In genomic region chr13:93248627-93249047, GRCh38 we compare ENCODE assay signal across 1 cellular context.
TF ChIP-seq lines count a peak whose summit lies in the region.

No MANE protein-coding gene starts in this region.

TF ChIP-seq in HepG2, 621 proteins besides CTCF, POLR2A, EP300 and RAD21 (continued from another document and continues in another):
- TF ChIP-seq LRRFIP1 (CRISPR knock-in tag; conservative IDR thresholded peaks at IDR 0.05) (0 out of 2 replicates have a peak, but pooled peaks have one; percentile 39), ZNF564 (CRISPR knock-in tag; IDR thresholded peaks at IDR 0.05) (peak; percentile 77), BCL6 (CRISPR knock-in tag; IDR thresholded peaks at IDR 0.05) (peak; percentile 82), ZNF558 (CRISPR knock-in tag; IDR thresholded peaks at IDR 0.05; ENCODE audit: borderline replicate concordance) (peak; percentile 46; the same call in 1 of the 2 replicates), PHF8 (CRISPR knock-in tag; IDR thresholded peaks at IDR 0.05) (peak; percentile 45), NAIF1 (CRISPR knock-in tag; IDR thresholded peaks at IDR 0.05; ENCODE audit: borderline replicate concordance) (no peak), GATAD2A (CRISPR knock-in tag; IDR thresholded peaks at IDR 0.05) (peak; percentile 94), ZNF451 (CRISPR knock-in tag; IDR thresholded peaks at IDR 0.05) (0 out of 2 replicates have a peak, but pooled peaks have one; percentile 13), TRIM22 (IDR thresholded peaks at IDR 0.05) (no peak), NR1H2 (CRISPR knock-in tag; IDR thresholded peaks at IDR 0.05; ENCODE audit: borderline replicate concordance, low read depth) (no peak), YY1 (IDR thresholded peaks at IDR 0.05; ENCODE audit: insufficient read depth, insufficient replicate concordance, low read depth, low read length) (peak; percentile 75), SAFB2 (CRISPR knock-in tag; IDR thresholded peaks at IDR 0.05; ENCODE audit: borderline replicate concordance, low read depth) (peak; percentile 52; the same call in 1 of the 2 replicates), HHEX (CRISPR knock-in tag; IDR thresholded peaks at IDR 0.05) (0 out of 2 replicates have a peak, but pooled peaks have one; percentile 37), ZNF143 (CRISPR knock-in tag; IDR thresholded peaks at IDR 0.05) (peak; percentile 64), ZNF878 (CRISPR knock-in tag; IDR thresholded peaks at IDR 0.05) (peak; percentile 77; the same call in 1 of the 2 replicates), KIAA2018 (CRISPR knock-in tag; IDR thresholded peaks at IDR 0.05; ENCODE audit: borderline replicate concordance) (0 out of 2 replicates have a peak, but pooled peaks have one; percentile 43), PPARG (CRISPR knock-in tag; conservative IDR thresholded peaks at IDR 0.05) (peak; percentile 76), HDAC2 (CRISPR knock-in tag; IDR thresholded peaks at IDR 0.05) (peak; percentile 75), FOSL2 (CRISPR knock-in tag; IDR thresholded peaks at IDR 0.05) (peak; percentile 76), CSRNP1 (CRISPR knock-in tag; IDR thresholded peaks at IDR 0.05) (peak; percentile 59; the same call in 1 of the 2 replicates), YEATS4 (CRISPR knock-in tag; IDR thresholded peaks at IDR 0.05; ENCODE audit: borderline replicate concordance) (peak; percentile 60; the same call in 1 of the 2 replicates), SSRP1 (CRISPR knock-in tag; IDR thresholded peaks at IDR 0.05) (peak; percentile 26; the same call in 1 of the 2 replicates), BRD4 (CRISPR knock-in tag; IDR thresholded peaks at IDR 0.05) (peak; percentile 72; the same call in 1 of the 2 replicates), ZNF800 (CRISPR knock-in tag; IDR thresholded peaks at IDR 0.05) (0 out of 2 replicates have a peak, but pooled peaks have one; percentile 25), SAP130 (CRISPR knock-in tag; IDR thresholded peaks at IDR 0.05; ENCODE audit: low read depth) (peak; percentile 62), HMG20B (CRISPR knock-in tag; conservative IDR thresholded peaks at IDR 0.05) (peak; percentile 53), POLR2AphosphoS5 (IDR thresholded peaks at IDR 0.05; ENCODE audit: low read depth, low read length) (peak; percentile 51; the same call in 1 of the 2 replicates), MXD3 (CRISPR knock-in tag; IDR thresholded peaks at IDR 0.05) (peak; percentile 60; the same call in 1 of the 2 replicates), ARID5B (CRISPR knock-in tag; IDR thresholded peaks at IDR 0.05) (peak; percentile 90), MIER2 (CRISPR knock-in tag; IDR thresholded peaks at IDR 0.05) (peak; percentile 60; the same call in 1 of the 2 replicates), GTF2F1 (IDR thresholded peaks at IDR 0.05; ENCODE audit: low read length) (no peak), FLYWCH1 (CRISPR knock-in tag; IDR thresholded peaks at IDR 0.05) (no peak), TEAD3 (CRISPR knock-in tag; optimal IDR thresholded peaks at IDR 0.05; ENCODE audit: borderline replicate concordance) (peak; percentile 88), RXRB (CRISPR knock-in tag; IDR thresholded peaks at IDR 0.05; ENCODE audit: borderline replicate concordance) (peak; percentile 79), DMAP1 (CRISPR knock-in tag; IDR thresholded peaks at IDR 0.05) (peak; percentile 53; the same call in 1 of the 2 replicates), ZNF792 (CRISPR knock-in tag; IDR thresholded peaks at IDR 0.05) (peak; percentile 92)
